ENCODE assay signal across 10 cellular contexts in genomic region chr14:35337074-35337556, GRCh38. TPM values are rescaled to one million over a fixed set of nuclear protein-coding genes. Genes with fewer than 3 reads are reported as not detected.
DNase-seq lines count a peak whose midpoint lies in the region; TF ChIP-seq lines count a peak whose summit lies in the region.
"Had no signal": no experiment of that assay in that cellular context is flagged by ENCODE, and none has a peak within 500 bp of the region (broad histone marks: within the 10 kb centered on the region; RNA-seq: fewer than 3 reads in every experiment).

No MANE protein-coding gene starts in this region.

- peak overlapping the region; percentile 95 for H3K27ac Mint-ChIP-seq in dendritic cell treated with granulocyte-macrophage colony-stimulating factor and Interleukin-4, amounts not matched to agents 40 ng/mL and 50 ng/mL, for 4 days
- H3K27ac Mint-ChIP-seq in mesothelial cell of epicardium: peak overlapping the region; percentile 93

- DNase-seq in NCI-H526 treated with DMSO at 0.1 percent for 48 hours (lab: John Stamatoyannopoulos, UW) (peak; percentile 8), mesothelial cell of epicardium (ENCODE audit: low spot score in 2 of 2, unreplicated experiment in 2 of 2) (no peak), GOT3 (lab: John Stamatoyannopoulos, UW) (no peak), NCI-H2227 (lab: John Stamatoyannopoulos, UW; ENCODE audit: unreplicated experiment) (no peak), COR-L47 (lab: John Stamatoyannopoulos, UW) (no peak)
- DNase-seq in activated T-cell treated with anti-CD3 and anti-CD28 coated beads, Interleukin-2, amount 50 U/mL, for 1 hour: no peak
- DNase-seq: stimulated activated CD4-positive, alpha-beta T cell treated with anti-CD3 and anti-CD28 coated beads, Interleukin-4, amount 100 ng/mL, for 4 hours had no signal

- intact Hi-C loops in dendritic cell treated with granulocyte-macrophage colony-stimulating factor and Interleukin-4, amounts not matched to agents 40 ng/mL and 50 ng/mL, for 4 days (cut with micrococcal nuclease): no loop called here

- H3K27me3 Mint-ChIP-seq in dendritic cell treated with granulocyte-macrophage colony-stimulating factor and Interleukin-4, amounts not matched to agents 40 ng/mL and 50 ng/mL, for 4 days: no peaks in the 10 kb centered on the region
- no peaks in the 10 kb centered on the region for H3K27me3 Mint-ChIP-seq in mesothelial cell of epicardium (ENCODE audit: low read depth)

- H3K36me3 Mint-ChIP-seq in dendritic cell treated with granulocyte-macrophage colony-stimulating factor and Interleukin-4, amounts not matched to agents 40 ng/mL and 50 ng/mL, for 4 days (ENCODE audit: low read depth): no peaks in the 10 kb centered on the region
- H3K36me3 Mint-ChIP-seq in mesothelial cell of epicardium: no peaks in the 10 kb centered on the region

- H3K4me1 Mint-ChIP-seq in dendritic cell treated with granulocyte-macrophage colony-stimulating factor and Interleukin-4, amounts not matched to agents 40 ng/mL and 50 ng/mL, for 4 days (ENCODE audit: low read depth): peaks cover 87% of the 10 kb centered on the region
- peaks cover 50% of the 10 kb centered on the region for H3K4me1 Mint-ChIP-seq in mesothelial cell of epicardium

- no peaks in the 10 kb centered on the region for H3K9me3 ChIP-seq in subcutaneous abdominal adipose tissue (ENCODE audit: control insufficient read depth in 5 of 5, low read length in 5 of 5)

- H3K9ac ChIP-seq in subcutaneous abdominal adipose tissue (ENCODE audit: low read length in 5 of 5): peak overlapping the region; percentile 16 to 60 (median 59)

- peak overlapping the region in 1 of 5 donors; percentile 21 for H3K4me3 ChIP-seq in subcutaneous abdominal adipose tissue (ENCODE audit: low read depth in 1 of 5, low read length in 5 of 5)

- no peaks in the 10 kb centered on the region for H3K9me3 Mint-ChIP-seq in dendritic cell treated with granulocyte-macrophage colony-stimulating factor and Interleukin-4, amounts not matched to agents 40 ng/mL and 50 ng/mL, for 4 days
- H3K9me3 Mint-ChIP-seq in mesothelial cell of epicardium: no peaks in the 10 kb centered on the region
- H3K9me3 Mint-ChIP-seq: T-helper 1 cell treated with Interleukin-12 subunit alpha and Interleukin-12 subunit beta and Interleukin-4 antibody, amounts not matched to agents 30 μg/mL and 1 μg/mL, for 36 hours had no signal

- H3K4me1 ChIP-seq in subcutaneous abdominal adipose tissue (ENCODE audit: control insufficient read depth in 5 of 5, insufficient read depth in 5 of 5, low read length in 5 of 5): peaks cover 28 to 92% (median 85%) of the 10 kb centered on the region in 5 donors

- H3K4me3 Mint-ChIP-seq in dendritic cell treated with granulocyte-macrophage colony-stimulating factor and Interleukin-4, amounts not matched to agents 40 ng/mL and 50 ng/mL, for 4 days: peak overlapping the region; percentile 17
- H3K4me3 Mint-ChIP-seq in mesothelial cell of epicardium: peak overlapping the region; percentile 16
- H3K4me3 Mint-ChIP-seq: T-helper 1 cell treated with Interleukin-12 subunit alpha and Interleukin-12 subunit beta and Interleukin-4 antibody, amounts not matched to agents 30 μg/mL and 1 μg/mL, for 36 hours had no signal

- TF ChIP-seq CTCF in mesothelial cell of epicardium (IDR thresholded peaks at IDR 0.05; ENCODE audit: unreplicated experiment): no peak

- no peaks in the 10 kb centered on the region for H3K36me3 ChIP-seq in subcutaneous abdominal adipose tissue (ENCODE audit: control insufficient read depth in 5 of 5, insufficient read depth in 5 of 5, low read length in 5 of 5)

- peak overlapping the region; percentile 95 for H3K27ac ChIP-seq in subcutaneous abdominal adipose tissue (ENCODE audit: low read depth, low read length)

- no peaks in the 10 kb centered on the region for H3K27me3 ChIP-seq in subcutaneous abdominal adipose tissue (ENCODE audit: control insufficient read depth in 5 of 5, insufficient read depth in 4 of 5, low read length in 5 of 5)

RNA-seq across cellular contexts. Expression of gene PSMA6, which starts 44.9 kb away (rescaled TPM):
- 155 to 156 TPM (median 156 TPM) in 3 replicates for total RNA-seq in mesothelial cell of epicardium
